Comparison of ENCODE assay signal across 2 cellular contexts in the genomic region with DNA sequence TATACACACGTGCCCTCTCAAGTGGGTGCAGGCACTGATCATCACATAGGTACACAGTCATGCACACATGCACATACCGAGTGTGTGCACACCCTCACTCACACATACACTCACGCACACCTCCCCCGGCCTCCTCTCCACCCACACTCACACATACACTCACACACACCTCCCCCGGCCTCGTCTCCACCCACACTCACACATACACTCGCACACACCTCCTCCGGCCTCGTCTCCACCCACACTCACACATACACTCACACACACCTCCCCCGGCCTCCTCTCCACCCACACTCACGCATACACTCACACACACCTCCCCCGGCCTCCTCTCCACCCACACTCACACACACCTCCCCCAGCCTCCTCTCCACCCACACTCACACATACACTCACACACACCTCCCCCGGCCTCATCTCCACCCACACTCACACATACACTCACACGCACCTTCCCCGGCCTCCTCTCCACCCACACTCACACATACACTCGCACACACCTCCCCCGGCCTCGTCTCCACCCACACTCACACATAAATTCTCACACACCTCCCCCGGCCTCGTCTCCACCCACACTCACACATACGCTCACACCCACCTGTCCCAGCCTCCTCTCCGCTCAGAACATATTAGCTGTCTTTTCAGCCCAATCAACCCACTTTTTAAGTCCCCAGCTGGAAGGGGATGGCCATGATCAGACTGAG.
TF ChIP-seq lines count a peak whose summit lies in the region.

No MANE protein-coding gene starts in this region.

TF ChIP-seq in GM12891, 5 proteins besides CTCF, POLR2A, EP300 and RAD21 (continued from another document):
- TF ChIP-seq PAX5 (IDR thresholded peaks at IDR 0.05; ENCODE audit: insufficient read depth, low read length, severe bottlenecking) (no peak), POLR2AphosphoS5 (IDR thresholded peaks at IDR 0.05; ENCODE audit: low read depth, low read length) (no peak), TAF1 (IDR thresholded peaks at IDR 0.05; ENCODE audit: low read depth, low read length) (no peak)

TF ChIP-seq in K562, 482 proteins besides CTCF, POLR2A, EP300 and RAD21:
- TF ChIP-seq, protein P1, sequence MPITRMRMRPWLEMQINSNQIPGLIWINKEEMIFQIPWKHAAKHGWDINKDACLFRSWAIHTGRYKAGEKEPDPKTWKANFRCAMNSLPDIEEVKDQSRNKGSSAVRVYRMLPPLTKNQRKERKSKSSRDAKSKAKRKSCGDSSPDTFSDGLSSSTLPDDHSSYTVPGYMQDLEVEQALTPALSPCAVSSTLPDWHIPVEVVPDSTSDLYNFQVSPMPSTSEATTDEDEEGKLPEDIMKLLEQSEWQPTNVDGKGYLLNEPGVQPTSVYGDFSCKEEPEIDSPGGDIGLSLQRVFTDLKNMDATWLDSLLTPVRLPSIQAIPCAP (CRISPR knock-in tag; IDR thresholded peaks at IDR 0.05; ENCODE audit: borderline replicate concordance): no peak
- TF ChIP-seq EGR1 (conservative IDR thresholded peaks at IDR 0.05): peak; percentile 18; the same call in 1 of the 2 replicates
